ENCODE assay signal across 20 cellular contexts in the genomic region with DNA sequence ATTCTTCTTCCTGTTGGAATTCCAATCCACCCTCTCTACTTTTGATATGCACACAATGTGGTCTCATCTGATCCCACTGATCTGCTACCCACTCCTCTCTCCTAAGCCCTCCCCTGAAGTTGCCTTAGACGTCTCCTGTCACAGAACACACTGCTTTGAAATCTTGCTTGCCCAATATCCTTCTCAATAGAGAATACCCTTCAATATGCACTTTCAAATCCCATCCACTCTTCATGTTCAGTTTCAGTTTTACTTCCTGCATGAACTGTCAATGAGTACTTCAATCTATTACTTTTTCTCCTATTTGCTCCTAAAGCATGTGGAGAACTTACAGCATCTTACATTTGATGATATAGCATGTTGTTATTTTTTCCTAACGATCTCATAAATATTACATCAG.
DNase-seq lines count a peak whose midpoint lies in the region; ATAC-seq and TF ChIP-seq lines count a peak whose summit lies in the region.
"Had no signal": no experiment of that assay in that cellular context is flagged by ENCODE, and none has a peak within 500 bp of the region (broad histone marks: within the 10 kb centered on the region; RNA-seq: fewer than 3 reads in every experiment).

No MANE protein-coding gene starts in this region.

- H3K4me3 ChIP-seq in cardiac muscle cell (no peak overlapping the region), heart left ventricle (no peak overlapping the region), upper lobe of right lung (no peak overlapping the region)
- H3K4me3 ChIP-seq: breast epithelium, suprapubic skin had no signal

- H3K4me3 Mint-ChIP-seq in activated naive CD8-positive, alpha-beta T cell treated with anti-CD3 and anti-CD28 coated beads for 36 hours, result no peak overlapping the region

- H3K27ac ChIP-seq in cardiac muscle cell (peak overlapping the region; percentile 18), heart left ventricle (no peak overlapping the region), upper lobe of right lung (no peak overlapping the region)
- H3K27ac ChIP-seq: breast epithelium, parathyroid adenoma, suprapubic skin had no signal

- H3K9me3 Mint-ChIP-seq in activated naive CD8-positive, alpha-beta T cell treated with anti-CD3 and anti-CD28 coated beads for 36 hours, result no peaks in the 10 kb centered on the region
- H3K9me3 Mint-ChIP-seq: activated naive CD4-positive, alpha-beta T cell treated with anti-CD3 and anti-CD28 coated beads, Interleukin-2, amount 50 U/mL, for 72 hours had no signal

- H3K9me3 ChIP-seq in cardiac muscle cell (ENCODE audit: low read depth) (no peaks in the 10 kb centered on the region), heart left ventricle (no peaks in the 10 kb centered on the region), upper lobe of right lung (no peaks in the 10 kb centered on the region)
- H3K9me3 ChIP-seq: breast epithelium, suprapubic skin had no signal

- DNase-seq in cardiac muscle cell (ENCODE audit: low read depth in 1 of 2, low spot score in 1 of 2) (no peak), heart left ventricle (no peak), NAMALWA (ENCODE audit: low spot score) (peak; percentile 14), upper lobe of right lung (no peak), LoVo (ENCODE audit: low spot score) (no peak)
- DNase-seq in activated naive CD8-positive, alpha-beta T cell treated with anti-CD3 and anti-CD28 coated beads for 36 hours, result no peak
- DNase-seq: glutamatergic neuron; GOT3; left ventricle myocardium superior; NCI-H146; NCI-H345; stimulated activated CD4-positive, alpha-beta T cell treated with anti-CD3 and anti-CD28 coated beads, Interleukin-2, amount 100 ng/mL, for 48 hours had no signal

- peaks cover 23% of the 10 kb centered on the region for H3K36me3 Mint-ChIP-seq in activated naive CD8-positive, alpha-beta T cell treated with anti-CD3 and anti-CD28 coated beads for 36 hours

- H3K27ac Mint-ChIP-seq in activated naive CD8-positive, alpha-beta T cell treated with anti-CD3 and anti-CD28 coated beads for 36 hours, result peak overlapping the region; percentile 1
- H3K27ac Mint-ChIP-seq: activated naive CD4-positive, alpha-beta T cell treated with anti-CD3 and anti-CD28 coated beads, Interleukin-2, amount 50 U/mL, for 72 hours had no signal

- 91 to 93% (median 91%) methylated on average over 2 of the region's 2 CpGs for WGBS in heart left ventricle, 4 donors

- H3K4me1 Mint-ChIP-seq in activated naive CD8-positive, alpha-beta T cell treated with anti-CD3 and anti-CD28 coated beads for 36 hours, result peaks cover 8% of the 10 kb centered on the region

- H3K36me3 ChIP-seq in cardiac muscle cell (no peaks in the 10 kb centered on the region), heart left ventricle (peaks cover 0 to 77% (median 58%) of the 10 kb centered on the region in 9 donors), upper lobe of right lung (peaks cover 31% of the 10 kb centered on the region)
- H3K36me3 ChIP-seq: breast epithelium had no signal

- TF ChIP-seq CTCF in cardiac muscle cell (IDR thresholded peaks at IDR 0.05; ENCODE audit: low read depth, low read length) (no peak), heart left ventricle (IDR thresholded peaks at IDR 0.05) (no peak), upper lobe of right lung (IDR thresholded peaks at IDR 0.05) (no peak)

- intact Hi-C loops in heart left ventricle (cut with DNase I) (no loop called here), upper lobe of right lung (cut with DNase I) (no loop called here)

- H3K4me1 ChIP-seq in cardiac muscle cell (ENCODE audit: low read depth), result peaks cover 29% of the 10 kb centered on the region
- H3K4me1 ChIP-seq in heart left ventricle, result peaks cover 0 to 6% (median 0%) of the 10 kb centered on the region in 12 donors
- H3K4me1 ChIP-seq in upper lobe of right lung, result no peaks in the 10 kb centered on the region
- H3K4me1 ChIP-seq: breast epithelium, parathyroid adenoma, suprapubic skin had no signal

- no peaks in the 10 kb centered on the region for H3K27me3 ChIP-seq in cardiac muscle cell
- no peaks in the 10 kb centered on the region for H3K27me3 ChIP-seq in heart left ventricle
- no peaks in the 10 kb centered on the region for H3K27me3 ChIP-seq in upper lobe of right lung
- H3K27me3 ChIP-seq: breast epithelium, suprapubic skin had no signal

- H3K27me3 Mint-ChIP-seq in activated naive CD8-positive, alpha-beta T cell treated with anti-CD3 and anti-CD28 coated beads for 36 hours, result no peaks in the 10 kb centered on the region

- ATAC-seq in heart left ventricle (no peak), upper lobe of right lung (peak; percentile 25), HG03159 (IDR thresholded peaks at IDR 0.05; ENCODE audit: unreplicated experiment) (no peak), GM21576 (IDR thresholded peaks at IDR 0.05; ENCODE audit: unreplicated experiment) (no peak)
- ATAC-seq: activated CD4-positive, CD25-positive, alpha-beta regulatory T cell treated with anti-CD3 and anti-CD28 coated beads, Interleukin-2, amount 50 U/mL, for 24 hours; activated naive CD4-positive, alpha-beta T cell treated with anti-CD3 and anti-CD28 coated beads, Interleukin-2, amount 50 U/mL, for 72 hours; left ventricle myocardium superior; Right ventricle myocardium inferior had no signal

- TF ChIP-seq POLR2A in heart left ventricle (IDR thresholded peaks at IDR 0.05), result no peak
